ENCODE assay signal across 7 cellular contexts in the genomic region with DNA sequence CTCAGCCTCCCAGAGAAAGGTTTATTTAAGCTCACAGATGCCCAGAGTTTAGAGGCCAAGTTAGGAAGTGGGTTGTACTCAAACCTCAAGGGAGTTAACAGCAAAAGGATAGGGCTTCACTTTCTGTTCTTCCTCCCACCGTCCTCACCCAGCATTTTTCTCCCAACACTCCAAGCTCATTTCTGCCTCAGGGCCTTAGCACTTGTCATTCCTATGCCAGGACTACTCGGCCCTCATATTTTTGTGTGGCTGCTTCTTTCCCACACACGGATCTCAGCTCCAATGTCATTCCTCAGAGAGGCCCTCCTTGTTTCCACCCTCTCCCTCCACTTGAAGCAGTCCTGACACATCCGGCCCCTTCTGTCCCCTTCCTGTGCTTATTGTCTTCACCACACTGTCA. TPM values are rescaled to one million over a fixed set of nuclear protein-coding genes. Genes with fewer than 3 reads are reported as not detected.
"Had no signal": no experiment of that assay in that cellular context is flagged by ENCODE, and none has a peak within 500 bp of the region (broad histone marks: within the 10 kb centered on the region; RNA-seq: fewer than 3 reads in every experiment).

No MANE protein-coding gene starts in this region.

- H2AFZ ChIP-seq: GM23338 had no signal

- ATAC-seq: GM23338, K562 had no signal

- H3K4me2 ChIP-seq: GM23338 had no signal

- DNase-seq: H9, HCEC 1CT, HFFc6, IMR-90 had no signal

- H3K4me3 ChIP-seq: GM23338, K562 had no signal

RNA-seq across cellular contexts. Expression of a gene that starts 12.9 kb away (rescaled TPM):
- total RNA-seq: HT-29, IMR-90, K562 had no signal
- polyA plus RNA-seq: K562 had no signal

RNA-seq across cellular contexts. Expression of a gene that starts 23.7 kb away (rescaled TPM):
- total RNA-seq: K562 had no signal
- polyA plus RNA-seq: K562 had no signal
